ENCODE assay signal across 14 cellular contexts in genomic region chr7:43535810-43536585, GRCh38. TPM values are rescaled to one million over a fixed set of nuclear protein-coding genes. Genes with fewer than 3 reads are reported as not detected.
DNase-seq lines count a peak whose midpoint lies in the region; ATAC-seq and TF ChIP-seq lines count a peak whose summit lies in the region.
"Had no signal": no experiment of that assay in that cellular context is flagged by ENCODE, and none has a peak within 500 bp of the region (broad histone marks: within the 10 kb centered on the region; RNA-seq: fewer than 3 reads in every experiment).

No MANE protein-coding gene starts in this region.

- peaks cover 7% of the 10 kb centered on the region for H3K4me1 Mint-ChIP-seq in glutamatergic neuron (ENCODE audit: low read depth, unreplicated experiment)
- H3K4me1 Mint-ChIP-seq: activated CD4-positive, alpha-beta T cell treated with anti-CD3 and anti-CD28 coated beads, Interleukin-2, amount 10 ng/mL, durations not matched to agents 7 days and 5 days had no signal

- peaks cover under 1% of the 10 kb centered on the region for H3K36me3 Mint-ChIP-seq in glutamatergic neuron (ENCODE audit: unreplicated experiment)

- peaks cover 52% of the 10 kb centered on the region for H3K27me3 ChIP-seq in skeletal muscle satellite cell (ENCODE audit: control insufficient read depth, insufficient read depth, low read length)
- H3K27me3 ChIP-seq: upper lobe of left lung had no signal

- H3K27ac Mint-ChIP-seq in glutamatergic neuron (ENCODE audit: unreplicated experiment), result no peak overlapping the region
- H3K27ac Mint-ChIP-seq: activated CD4-positive, alpha-beta T cell treated with anti-CD3 and anti-CD28 coated beads, Interleukin-2, amount 10 ng/mL, durations not matched to agents 7 days and 5 days had no signal

- H3K9me3 ChIP-seq in skeletal muscle satellite cell (replicated peaks; ENCODE audit: low read length), result no peaks in the 10 kb centered on the region
- H3K9me3 ChIP-seq: upper lobe of left lung had no signal

- no peak overlapping the region for H3K4me3 Mint-ChIP-seq in glutamatergic neuron (ENCODE audit: unreplicated experiment)
- H3K4me3 Mint-ChIP-seq: activated CD4-positive, alpha-beta T cell treated with anti-CD3 and anti-CD28 coated beads, Interleukin-2, amount 10 ng/mL, durations not matched to agents 7 days and 5 days; endodermal cell had no signal

- H3K4me2 ChIP-seq in skeletal muscle satellite cell (ENCODE audit: low read length), result peak overlapping the region; percentile 51

- no peaks in the 10 kb centered on the region for H3K27me3 Mint-ChIP-seq in glutamatergic neuron (ENCODE audit: unreplicated experiment)

- TF ChIP-seq CTCF in glutamatergic neuron (IDR thresholded peaks at IDR 0.05; ENCODE audit: partially characterized antibody, unreplicated experiment), result no peak

- no peaks in the 10 kb centered on the region for H3K9me3 Mint-ChIP-seq in glutamatergic neuron (ENCODE audit: unreplicated experiment)
- H3K9me3 Mint-ChIP-seq: activated CD4-positive, alpha-beta T cell treated with anti-CD3 and anti-CD28 coated beads, Interleukin-2, amount 10 ng/mL, durations not matched to agents 7 days and 5 days; endodermal cell had no signal

- H3K4me3 ChIP-seq in skeletal muscle satellite cell (ENCODE audit: low read length), result peak overlapping the region; percentile 21
- H3K4me3 ChIP-seq: upper lobe of left lung had no signal

- no peak overlapping the region for H3K9ac ChIP-seq in skeletal muscle satellite cell (ENCODE audit: low read depth, low read length)

- peak; percentile 85 for ATAC-seq in SK-N-SH treated with all-trans-retinoic acid at 6 μM for 48 hours
- no peak for ATAC-seq in HG02763 (IDR thresholded peaks at IDR 0.05; ENCODE audit: unreplicated experiment)
- no peak for ATAC-seq in GM19324 (IDR thresholded peaks at IDR 0.05; ENCODE audit: low FRiP score, unreplicated experiment)
- ATAC-seq in HG03342 (IDR thresholded peaks at IDR 0.05; ENCODE audit: unreplicated experiment), result no peak

- peaks cover 37% of the 10 kb centered on the region for H3K4me1 ChIP-seq in skeletal muscle satellite cell (ENCODE audit: control insufficient read depth, insufficient read depth, low read length)
- H3K4me1 ChIP-seq: upper lobe of left lung had no signal

- no peaks in the 10 kb centered on the region for H3K36me3 ChIP-seq in skeletal muscle satellite cell (ENCODE audit: insufficient read depth, low read length)
- H3K36me3 ChIP-seq: upper lobe of left lung had no signal

- DNase-seq in H4 (ENCODE audit: low spot score), result peak; percentile 74
- DNase-seq in fibroblast of peridontal ligament (ENCODE audit: extremely low read depth), result peak; percentile 97
- no peak for DNase-seq in glutamatergic neuron
- DNase-seq: activated CD4-positive, alpha-beta T cell treated with anti-CD3 and anti-CD28 coated beads, Interleukin-2, amount 10 ng/mL, durations not matched to agents 7 days and 5 days; activated naive CD4-positive, alpha-beta T cell treated with anti-CD3 and anti-CD28 coated beads, Interleukin-2, amount 50 U/mL, for 16 hours; endodermal cell; NCI-H2107; RPMI8226 had no signal

TF ChIP-seq in SK-N-SH treated with all-trans-retinoic acid at 6 μM for 48 hours, 23 proteins besides CTCF, POLR2A, EP300 and RAD21:
- no peak for TF ChIP-seq CSRNP3 (CRISPR knock-in tag; IDR thresholded peaks at IDR 0.05)
- TF ChIP-seq GLIS3 (CRISPR knock-in tag; IDR thresholded peaks at IDR 0.05), result no peak
- TF ChIP-seq TOX (CRISPR knock-in tag; IDR thresholded peaks at IDR 0.05; ENCODE audit: borderline replicate concordance), result peak; percentile 29; the same call in 1 of the 2 replicates
- no peak for TF ChIP-seq ARNTL (CRISPR knock-in tag; IDR thresholded peaks at IDR 0.05; ENCODE audit: borderline replicate concordance, low read depth)
- TF ChIP-seq ISL1 (CRISPR knock-in tag; IDR thresholded peaks at IDR 0.05), result peak; percentile 31; the same call in 1 of the 2 replicates
- TF ChIP-seq ZFP30 (CRISPR knock-in tag; IDR thresholded peaks at IDR 0.05), result no peak

RNA-seq across cellular contexts. Expression of gene STK17A, which starts 46.9 kb away (rescaled TPM):
- 161 and 166 TPM in 2 replicates for total RNA-seq in H4 (2014; rRNA removed; shearing (Covaris generic))
- 62.1 and 84.5 TPM in 2 replicates for total RNA-seq in skeletal muscle satellite cell (2012; rRNA removed)
- total RNA-seq in glutamatergic neuron (ENCODE audit: unreplicated experiment), result 26.8 TPM
